Comparison of ENCODE assay signal across 8 cellular contexts in the genomic region with DNA sequence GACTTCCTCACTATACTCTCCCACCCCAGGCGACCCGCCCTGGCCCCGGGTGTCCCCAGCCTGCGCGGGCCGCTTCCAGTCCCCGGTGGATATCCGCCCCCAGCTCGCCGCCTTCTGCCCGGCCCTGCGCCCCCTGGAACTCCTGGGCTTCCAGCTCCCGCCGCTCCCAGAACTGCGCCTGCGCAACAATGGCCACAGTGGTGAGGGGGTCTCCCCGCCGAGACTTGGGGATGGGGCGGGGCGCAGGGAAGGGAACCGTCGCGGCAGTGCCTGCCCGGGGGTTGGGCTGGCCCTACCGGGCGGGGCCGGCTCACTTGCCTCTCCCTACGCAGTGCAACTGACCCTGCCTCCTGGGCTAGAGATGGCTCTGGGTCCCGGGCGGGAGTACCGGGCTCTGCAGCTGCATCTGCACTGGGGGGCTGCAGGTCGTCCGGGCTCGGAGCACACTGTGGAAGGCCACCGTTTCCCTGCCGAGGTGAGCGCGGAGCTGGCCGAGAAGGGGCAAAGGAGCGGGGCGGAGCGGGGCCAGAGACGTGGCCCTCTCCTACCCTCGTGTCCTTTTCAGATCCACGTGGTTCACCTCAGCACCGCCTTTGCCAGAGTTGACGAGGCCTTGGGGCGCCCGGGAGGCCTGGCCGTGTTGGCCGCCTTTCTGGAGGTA. TPM values are rescaled to one million over a fixed set of nuclear protein-coding genes. Genes with fewer than 3 reads are reported as not detected.
DNase-seq lines count a peak whose midpoint lies in the region; ATAC-seq and TF ChIP-seq lines count a peak whose summit lies in the region.

No MANE protein-coding gene starts in this region.

- no peak overlapping the region for H2BK5ac ChIP-seq in mesenchymal stem cell (ENCODE audit: low read depth, low read length, poor library complexity, severe bottlenecking)

- peak overlapping the region; percentile 67 to 80 for H3K18ac ChIP-seq in mesenchymal stem cell (ENCODE audit: low read depth in 1 of 2, low read length in 2 of 2)

- H2AFZ ChIP-seq in mesenchymal stem cell (ENCODE audit: low read depth, low read length), result peak overlapping the region; percentile 55

- peak overlapping the region; percentile 78 for H3K4me2 ChIP-seq in mesenchymal stem cell (ENCODE audit: low read length, poor library complexity, severe bottlenecking)

- H2BK12ac ChIP-seq in mesenchymal stem cell (ENCODE audit: low read length in 2 of 2), result peak overlapping the region; percentile 1 to 88

- intact Hi-C loops in colonic mucosa (cut with DNase I), result no loop called here

- H3K9me3 ChIP-seq in colonic mucosa (no peaks in the 10 kb centered on the region), mesenchymal stem cell (ENCODE audit: control insufficient read depth, low read length) (no peaks in the 10 kb centered on the region), tibial nerve (no peaks in the 10 kb centered on the region)

- TF ChIP-seq POLR2A in tibial nerve (IDR thresholded peaks at IDR 0.05), result no peak

- H3K4me3 ChIP-seq in colonic mucosa (peak overlapping the region; percentile 44), mesenchymal stem cell (ENCODE audit: insufficient read depth in 1 of 2, low read depth in 1 of 2, low read length in 2 of 2) (peak overlapping the region; percentile 55 to 75), tibial nerve (peak overlapping the region; percentile 26 to 62 (median 48))

- TF ChIP-seq CTCF in colonic mucosa (IDR thresholded peaks at IDR 0.05) (no peak), tibial nerve (IDR thresholded peaks at IDR 0.05) (no peak)

- no peak for TF ChIP-seq EP300 in tibial nerve (IDR thresholded peaks at IDR 0.05)

- H3K9ac ChIP-seq in colonic mucosa (ENCODE audit: low read depth in 2 of 2, low read length in 2 of 2) (peak overlapping the region; percentile 51 to 62), mesenchymal stem cell (ENCODE audit: low read length) (peak overlapping the region; percentile 51)

- no peak overlapping the region for H3K23ac ChIP-seq in mesenchymal stem cell (ENCODE audit: low read length in 2 of 2)

- H2AK5ac ChIP-seq in mesenchymal stem cell (ENCODE audit: low read length, severe bottlenecking), result no peak overlapping the region

- H3K4me1 ChIP-seq in colonic mucosa, result peaks cover 9% of the 10 kb centered on the region
- peaks cover 13% of the 10 kb centered on the region for H3K4me1 ChIP-seq in mesenchymal stem cell (ENCODE audit: control insufficient read depth, insufficient read depth, low read depth, low read length)
- peaks cover 0 to 16% (median 10%) of the 10 kb centered on the region in 4 donors for H3K4me1 ChIP-seq in tibial nerve

- H4K8ac ChIP-seq in mesenchymal stem cell (ENCODE audit: low read length), result peak overlapping the region; percentile 96

- WGBS in mesenchymal stem cell, result 15% methylated on average over 51 of the region's 51 CpGs
- WGBS in tibial nerve, 2 donors, result 3 to 15% methylated on average over 13 to 38 of the region's 51 CpGs

- ATAC-seq in HG03342 (IDR thresholded peaks at IDR 0.05; ENCODE audit: unreplicated experiment) (no peak), HG03175 (IDR thresholded peaks at IDR 0.05; ENCODE audit: unreplicated experiment) (no peak)

- peak overlapping the region in 1 of 2 experiments; percentile 79 for H3K14ac ChIP-seq in mesenchymal stem cell (ENCODE audit: low read length in 2 of 2)

- DNase-seq in stimulated activated CD4-positive, alpha-beta T cell treated with anti-CD3 and anti-CD28 coated beads, Interleukin-2, amount 100 ng/mL, for 24 hours, result peak; percentile 43 to 56
- no peak for DNase-seq in stimulated activated CD4-positive, alpha-beta T cell treated with anti-CD3 and anti-CD28 coated beads, Interleukin-2, amount 100 ng/mL, for 48 hours
- DNase-seq in colonic mucosa (peak; percentile 57), mesenchymal stem cell (no peak), tibial nerve (ENCODE audit: low spot score in 2 of 2) (no peak), 8988T (no peak)

- peak overlapping the region; percentile 3 to 81 for H3K4ac ChIP-seq in mesenchymal stem cell (ENCODE audit: low read depth in 1 of 2, low read length in 2 of 2)

- H2BK15ac ChIP-seq in mesenchymal stem cell (ENCODE audit: low read depth, poor library complexity, severe bottlenecking), result peak overlapping the region; percentile 90

- peak overlapping the region; percentile 85 for H4K91ac ChIP-seq in mesenchymal stem cell (ENCODE audit: low read length)

- no peaks in the 10 kb centered on the region for H3K79me1 ChIP-seq in mesenchymal stem cell (replicated peaks; ENCODE audit: low read length, poor library complexity, severe bottlenecking)

- H3K27me3 ChIP-seq in colonic mucosa, result no peaks in the 10 kb centered on the region
- peaks cover 4 to 24% of the 10 kb centered on the region in 2 experiments for H3K27me3 ChIP-seq in mesenchymal stem cell (ENCODE audit: control insufficient read depth in 1 of 2, insufficient read depth in 1 of 2, low read length in 2 of 2)
- no peaks in the 10 kb centered on the region for H3K27me3 ChIP-seq in tibial nerve

- no peak overlapping the region for H2BK120ac ChIP-seq in mesenchymal stem cell (ENCODE audit: low read depth, low read length)

- no peak overlapping the region for H3K27ac ChIP-seq in colonic mucosa
- H3K27ac ChIP-seq in mesenchymal stem cell (ENCODE audit: low read length, poor library complexity, severe bottlenecking), result no peak overlapping the region
- H3K27ac ChIP-seq in tibial nerve, result peak overlapping the region in 2 of 4 donors; percentile 47 to 52

- H3K36me3 ChIP-seq in colonic mucosa, result no peaks in the 10 kb centered on the region
- H3K36me3 ChIP-seq in mesenchymal stem cell (ENCODE audit: control insufficient read depth in 1 of 2, insufficient read depth in 2 of 2, low read depth in 1 of 2, low read length in 2 of 2), result peaks cover 0 to 5% of the 10 kb centered on the region in 2 experiments
- no peaks in the 10 kb centered on the region for H3K36me3 ChIP-seq in tibial nerve

RNA-seq across cellular contexts. Expression of a gene that starts 2.1 kb away (rescaled TPM):
- 1 to 10 TPM; 1.8 to 5.9 TPM for total RNA-seq in colonic mucosa
- 0.30 TPM for polyA plus RNA-seq in mesenchymal stem cell (2013, experiment 1 of 2)
- polyA plus RNA-seq in mesenchymal stem cell (2013, experiment 2 of 2), result 0.38 TPM
- under 1 TPM in 1 of 4 donors, not detected in 3; 0.84 TPM for total RNA-seq in tibial nerve

RNA-seq across cellular contexts. Expression of a gene that starts 10.9 kb away (rescaled TPM):
- total RNA-seq in colonic mucosa (10 to 100 TPM in 1 of 2 donors, 1 to 10 TPM in 1; 7.3 to 34.0 TPM), tibial nerve (1 to 10 TPM in 2 of 4 donors, under 1 TPM in 1, not detected in 1; 0.20 to 4.8 (median 1.0) TPM)
- polyA plus RNA-seq in mesenchymal stem cell (2013, experiment 1 of 2), result 0.81 TPM
- polyA plus RNA-seq in mesenchymal stem cell (2013, experiment 2 of 2), result 0.73 TPM

RNA-seq across cellular contexts. Expression of a gene that starts 13.9 kb away (rescaled TPM):
- 100 to 1,000 TPM in 1 of 2 donors, 10 to 100 TPM in 1; 29.8 to 321 TPM for total RNA-seq in colonic mucosa
- 890 TPM for polyA plus RNA-seq in mesenchymal stem cell (2013, experiment 1 of 2)
- 890 TPM for polyA plus RNA-seq in mesenchymal stem cell (2013, experiment 2 of 2)
- total RNA-seq in tibial nerve, result 100 to 1,000 TPM; 229 to 350 (median 289) TPM

RNA-seq across cellular contexts. Expression of a gene that starts 17.8 kb away (rescaled TPM):
- 10 to 100 TPM; 19.4 to 38.3 TPM for total RNA-seq in colonic mucosa
- 21.7 TPM for polyA plus RNA-seq in mesenchymal stem cell (2013, experiment 1 of 2)
- polyA plus RNA-seq in mesenchymal stem cell (2013, experiment 2 of 2), result 20.5 TPM
- 10 to 100 TPM; 41.6 to 58.8 (median 47.8) TPM for total RNA-seq in tibial nerve

RNA-seq across cellular contexts. Expression of a gene that starts 18.0 kb away (rescaled TPM):
- total RNA-seq in colonic mucosa, result over 10,000 TPM; 17,917 to 26,785 TPM
- not detected for polyA plus RNA-seq in mesenchymal stem cell (2013, experiment 1 of 2)
- not detected for polyA plus RNA-seq in mesenchymal stem cell (2013, experiment 2 of 2)
- 1,000 to 10,000 TPM in 3 of 4 donors, 100 to 1,000 TPM in 1; 649 to 2,915 (median 1,530) TPM for total RNA-seq in tibial nerve

Comparison
In these comparisons a context has a peak if more than half of its experiments do, and no peak if none do; other contexts are left out.
1. DNase-seq: peak in stimulated activated CD4-positive, alpha-beta T cell treated with anti-CD3 and anti-CD28 coated beads, Interleukin-2, amount 100 ng/mL, for 24 hours (2 of 2) and colonic mucosa (single experiment); none in stimulated activated CD4-positive, alpha-beta T cell treated with anti-CD3 and anti-CD28 coated beads, Interleukin-2, amount 100 ng/mL, for 48 hours (0 of 2), mesenchymal stem cell (single experiment), tibial nerve (0 of 2) and 8988T (single experiment).
2. Peak in every context shown above with its lines, with median percentiles within 50 percentile points of each other: H3K4me3 ChIP-seq.